ENCODE assay signal across 1 cellular context in the genomic region with DNA sequence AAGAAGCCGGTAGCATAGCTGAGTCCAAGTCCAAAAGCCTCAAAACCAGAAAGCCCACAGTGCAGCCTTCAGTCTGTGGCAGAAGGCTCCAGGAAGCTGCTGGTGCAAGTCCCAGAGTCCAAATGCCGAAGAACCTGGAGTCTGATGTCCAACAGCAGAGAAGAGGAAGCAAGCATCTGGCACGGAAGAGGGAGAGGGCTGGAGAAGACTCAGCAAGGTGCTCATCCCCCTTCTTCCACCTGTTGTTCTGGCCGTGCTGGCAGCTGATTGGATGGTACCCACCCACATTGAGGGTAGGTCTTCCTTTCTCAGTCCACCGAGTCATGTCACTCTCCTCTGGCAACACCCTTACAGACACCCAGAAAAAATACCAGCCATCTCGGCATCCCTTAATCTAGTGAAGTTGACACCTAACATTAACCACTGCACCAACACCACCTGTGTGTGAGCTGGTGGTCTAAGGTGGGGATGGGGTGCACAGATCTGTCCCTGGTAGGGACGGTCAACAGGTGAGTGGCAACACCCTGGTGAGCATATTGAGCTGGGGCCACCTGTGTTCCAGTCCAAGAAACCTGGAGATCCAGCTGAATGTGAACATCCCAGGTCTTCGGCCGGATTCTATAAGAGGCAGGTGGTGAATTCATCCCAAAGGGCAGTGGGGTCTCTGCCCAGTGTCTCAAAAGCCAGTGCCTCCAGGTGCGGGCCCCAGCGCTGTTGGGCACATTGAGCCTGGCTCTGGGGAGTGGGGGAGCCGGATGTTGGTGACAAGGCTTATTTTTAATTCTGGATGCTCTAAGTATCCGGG.
TF ChIP-seq lines count a peak whose summit lies in the region.

No MANE protein-coding gene starts in this region.

TF ChIP-seq in IMR-90, 13 proteins besides CTCF, POLR2A, EP300 and RAD21:
- TF ChIP-seq FOS (IDR thresholded peaks at IDR 0.05; ENCODE audit: low read depth, low read length) (no peak), MAZ (IDR thresholded peaks at IDR 0.05; ENCODE audit: borderline replicate concordance, low read depth, low read length) (no peak)
